Comparison of ENCODE assay signal across 1 cellular context in genomic region chr22:19432092-19432844, GRCh38.
TF ChIP-seq lines count a peak whose summit lies in the region.

Gene MRPL40, plus strand, starts transcription at chr22:19432545. Its CDS starts 10 bp downstream, at chr22:19432555.

TF ChIP-seq in HepG2, 621 proteins besides CTCF, POLR2A, EP300 and RAD21 (continued from another document and continues in another):
- TF ChIP-seq ETV6 (CRISPR knock-in tag; conservative IDR thresholded peaks at IDR 0.05) (peak; percentile 91), KDM6A (CRISPR knock-in tag; IDR thresholded peaks at IDR 0.05; ENCODE audit: low read depth) (peak; percentile 55; the same call in 1 of the 2 replicates), ZNF318 (CRISPR knock-in tag; IDR thresholded peaks at IDR 0.05) (peak; percentile 88), ZNF7 (CRISPR knock-in tag; IDR thresholded peaks at IDR 0.05) (0 out of 2 replicates have a peak, but pooled peaks have one; percentile 44), ZNF510 (CRISPR knock-in tag; IDR thresholded peaks at IDR 0.05; ENCODE audit: low read depth) (no peak), ZNF740 (CRISPR knock-in tag; IDR thresholded peaks at IDR 0.05) (peak; percentile 88), NR2F6 (IDR thresholded peaks at IDR 0.05) (no peak), NR2F6 (CRISPR knock-in tag; IDR thresholded peaks at IDR 0.05) (peak; percentile 73), AKAP8 (CRISPR knock-in tag; IDR thresholded peaks at IDR 0.05) (peak; percentile 92; the same call in 1 of the 2 replicates), MAF1 (CRISPR knock-in tag; IDR thresholded peaks at IDR 0.05; ENCODE audit: borderline replicate concordance) (peak; percentile 76; the same call in 1 of the 2 replicates), ZNF496 (CRISPR knock-in tag; IDR thresholded peaks at IDR 0.05; ENCODE audit: insufficient replicate concordance) (no peak), HNRNPUL1 (IDR thresholded peaks at IDR 0.05; ENCODE audit: low read depth, low read length) (peak; percentile 94), IRF2 (CRISPR knock-in tag; IDR thresholded peaks at IDR 0.05) (peak; percentile 96), ZNF20 (CRISPR knock-in tag; IDR thresholded peaks at IDR 0.05) (no peak), FIP1L1 (IDR thresholded peaks at IDR 0.05; ENCODE audit: borderline replicate concordance, insufficient read depth, low read depth, low read length) (no peak; the same call in 1 of the 2 replicates), ZNF569 (CRISPR knock-in tag; IDR thresholded peaks at IDR 0.05; ENCODE audit: borderline replicate concordance) (peak; percentile 74; the same call in 1 of the 2 replicates), GPN1 (CRISPR knock-in tag; IDR thresholded peaks at IDR 0.05; ENCODE audit: borderline replicate concordance) (peak; percentile 82; the same call in 1 of the 2 replicates), GATAD2A (CRISPR knock-in tag; IDR thresholded peaks at IDR 0.05) (peak; percentile 73), FOXP1 (IDR thresholded peaks at IDR 0.05) (no peak), FOXP1 (CRISPR knock-in tag; IDR thresholded peaks at IDR 0.05) (peak; percentile 54), CEBPZ (IDR thresholded peaks at IDR 0.05; ENCODE audit: low read length) (no peak), ZNF713 (CRISPR knock-in tag; IDR thresholded peaks at IDR 0.05) (no peak), ZKSCAN8 (CRISPR knock-in tag; IDR thresholded peaks at IDR 0.05; ENCODE audit: borderline replicate concordance) (peak; percentile 93; the same call in 1 of the 2 replicates), ZNF253 (CRISPR knock-in tag; IDR thresholded peaks at IDR 0.05; ENCODE audit: borderline replicate concordance) (peak; percentile 59; the same call in 1 of the 2 replicates), ZNF430 (CRISPR knock-in tag; IDR thresholded peaks at IDR 0.05) (peak; percentile 83), ZNF275 (CRISPR knock-in tag; IDR thresholded peaks at IDR 0.05; ENCODE audit: borderline replicate concordance) (peak; percentile 96), ZFP36L1 (CRISPR knock-in tag; IDR thresholded peaks at IDR 0.05) (peak; percentile 31; the same call in 1 of the 2 replicates), ZNF709 (CRISPR knock-in tag; IDR thresholded peaks at IDR 0.05) (peak; percentile 56; the same call in 1 of the 2 replicates)
- TF ChIP-seq, protein P1, sequence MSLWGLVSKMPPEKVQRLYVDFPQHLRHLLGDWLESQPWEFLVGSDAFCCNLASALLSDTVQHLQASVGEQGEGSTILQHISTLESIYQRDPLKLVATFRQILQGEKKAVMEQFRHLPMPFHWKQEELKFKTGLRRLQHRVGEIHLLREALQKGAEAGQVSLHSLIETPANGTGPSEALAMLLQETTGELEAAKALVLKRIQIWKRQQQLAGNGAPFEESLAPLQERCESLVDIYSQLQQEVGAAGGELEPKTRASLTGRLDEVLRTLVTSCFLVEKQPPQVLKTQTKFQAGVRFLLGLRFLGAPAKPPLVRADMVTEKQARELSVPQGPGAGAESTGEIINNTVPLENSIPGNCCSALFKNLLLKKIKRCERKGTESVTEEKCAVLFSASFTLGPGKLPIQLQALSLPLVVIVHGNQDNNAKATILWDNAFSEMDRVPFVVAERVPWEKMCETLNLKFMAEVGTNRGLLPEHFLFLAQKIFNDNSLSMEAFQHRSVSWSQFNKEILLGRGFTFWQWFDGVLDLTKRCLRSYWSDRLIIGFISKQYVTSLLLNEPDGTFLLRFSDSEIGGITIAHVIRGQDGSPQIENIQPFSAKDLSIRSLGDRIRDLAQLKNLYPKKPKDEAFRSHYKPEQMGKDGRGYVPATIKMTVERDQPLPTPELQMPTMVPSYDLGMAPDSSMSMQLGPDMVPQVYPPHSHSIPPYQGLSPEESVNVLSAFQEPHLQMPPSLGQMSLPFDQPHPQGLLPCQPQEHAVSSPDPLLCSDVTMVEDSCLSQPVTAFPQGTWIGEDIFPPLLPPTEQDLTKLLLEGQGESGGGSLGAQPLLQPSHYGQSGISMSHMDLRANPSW (CRISPR knock-in tag; IDR thresholded peaks at IDR 0.05; ENCODE audit: borderline replicate concordance), result no peak; the same call in 1 of the 2 replicates
- TF ChIP-seq, protein P2, sequence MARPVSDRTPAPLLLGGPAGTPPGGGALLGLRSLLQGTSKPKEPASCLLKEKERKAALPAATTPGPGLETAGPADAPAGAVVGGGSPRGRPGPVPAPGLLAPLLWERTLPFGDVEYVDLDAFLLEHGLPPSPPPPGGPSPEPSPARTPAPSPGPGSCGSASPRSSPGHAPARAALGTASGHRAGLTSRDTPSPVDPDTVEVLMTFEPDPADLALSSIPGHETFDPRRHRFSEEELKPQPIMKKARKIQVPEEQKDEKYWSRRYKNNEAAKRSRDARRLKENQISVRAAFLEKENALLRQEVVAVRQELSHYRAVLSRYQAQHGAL (CRISPR knock-in tag; IDR thresholded peaks at IDR 0.05; ENCODE audit: not compliant biosample characterization), result no peak
- TF ChIP-seq, protein P3, sequence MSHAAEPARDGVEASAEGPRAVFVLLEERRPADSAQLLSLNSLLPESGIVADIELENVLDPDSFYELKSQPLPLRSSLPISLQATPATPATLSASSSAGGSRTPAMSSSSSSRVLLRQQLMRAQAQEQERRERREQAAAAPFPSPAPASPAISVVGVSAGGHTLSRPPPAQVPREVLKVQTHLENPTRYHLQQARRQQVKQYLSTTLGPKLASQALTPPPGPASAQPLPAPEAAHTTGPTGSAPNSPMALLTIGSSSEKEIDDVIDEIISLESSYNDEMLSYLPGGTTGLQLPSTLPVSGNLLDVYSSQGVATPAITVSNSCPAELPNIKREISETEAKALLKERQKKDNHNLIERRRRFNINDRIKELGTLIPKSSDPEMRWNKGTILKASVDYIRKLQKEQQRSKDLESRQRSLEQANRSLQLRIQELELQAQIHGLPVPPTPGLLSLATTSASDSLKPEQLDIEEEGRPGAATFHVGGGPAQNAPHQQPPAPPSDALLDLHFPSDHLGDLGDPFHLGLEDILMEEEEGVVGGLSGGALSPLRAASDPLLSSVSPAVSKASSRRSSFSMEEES (CRISPR knock-in tag; IDR thresholded peaks at IDR 0.05), result peak; percentile 91
- TF ChIP-seq, protein P4, sequence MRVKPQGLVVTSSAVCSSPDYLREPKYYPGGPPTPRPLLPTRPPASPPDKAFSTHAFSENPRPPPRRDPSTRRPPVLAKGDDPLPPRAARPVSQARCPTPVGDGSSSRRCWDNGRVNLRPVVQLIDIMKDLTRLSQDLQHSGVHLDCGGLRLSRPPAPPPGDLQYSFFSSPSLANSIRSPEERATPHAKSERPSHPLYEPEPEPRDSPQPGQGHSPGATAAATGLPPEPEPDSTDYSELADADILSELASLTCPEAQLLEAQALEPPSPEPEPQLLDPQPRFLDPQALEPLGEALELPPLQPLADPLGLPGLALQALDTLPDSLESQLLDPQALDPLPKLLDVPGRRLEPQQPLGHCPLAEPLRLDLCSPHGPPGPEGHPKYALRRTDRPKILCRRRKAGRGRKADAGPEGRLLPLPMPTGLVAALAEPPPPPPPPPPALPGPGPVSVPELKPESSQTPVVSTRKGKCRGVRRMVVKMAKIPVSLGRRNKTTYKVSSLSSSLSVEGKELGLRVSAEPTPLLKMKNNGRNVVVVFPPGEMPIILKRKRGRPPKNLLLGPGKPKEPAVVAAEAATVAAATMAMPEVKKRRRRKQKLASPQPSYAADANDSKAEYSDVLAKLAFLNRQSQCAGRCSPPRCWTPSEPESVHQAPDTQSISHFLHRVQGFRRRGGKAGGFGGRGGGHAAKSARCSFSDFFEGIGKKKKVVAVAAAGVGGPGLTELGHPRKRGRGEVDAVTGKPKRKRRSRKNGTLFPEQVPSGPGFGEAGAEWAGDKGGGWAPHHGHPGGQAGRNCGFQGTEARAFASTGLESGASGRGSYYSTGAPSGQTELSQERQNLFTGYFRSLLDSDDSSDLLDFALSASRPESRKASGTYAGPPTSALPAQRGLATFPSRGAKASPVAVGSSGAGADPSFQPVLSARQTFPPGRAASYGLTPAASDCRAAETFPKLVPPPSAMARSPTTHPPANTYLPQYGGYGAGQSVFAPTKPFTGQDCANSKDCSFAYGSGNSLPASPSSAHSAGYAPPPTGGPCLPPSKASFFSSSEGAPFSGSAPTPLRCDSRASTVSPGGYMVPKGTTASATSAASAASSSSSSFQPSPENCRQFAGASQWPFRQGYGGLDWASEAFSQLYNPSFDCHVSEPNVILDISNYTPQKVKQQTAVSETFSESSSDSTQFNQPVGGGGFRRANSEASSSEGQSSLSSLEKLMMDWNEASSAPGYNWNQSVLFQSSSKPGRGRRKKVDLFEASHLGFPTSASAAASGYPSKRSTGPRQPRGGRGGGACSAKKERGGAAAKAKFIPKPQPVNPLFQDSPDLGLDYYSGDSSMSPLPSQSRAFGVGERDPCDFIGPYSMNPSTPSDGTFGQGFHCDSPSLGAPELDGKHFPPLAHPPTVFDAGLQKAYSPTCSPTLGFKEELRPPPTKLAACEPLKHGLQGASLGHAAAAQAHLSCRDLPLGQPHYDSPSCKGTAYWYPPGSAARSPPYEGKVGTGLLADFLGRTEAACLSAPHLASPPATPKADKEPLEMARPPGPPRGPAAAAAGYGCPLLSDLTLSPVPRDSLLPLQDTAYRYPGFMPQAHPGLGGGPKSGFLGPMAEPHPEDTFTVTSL (CRISPR knock-in tag; IDR thresholded peaks at IDR 0.05; ENCODE audit: borderline replicate concordance), result no peak
